19 cellular contexts compared by ENCODE assay signal in the genomic region with DNA sequence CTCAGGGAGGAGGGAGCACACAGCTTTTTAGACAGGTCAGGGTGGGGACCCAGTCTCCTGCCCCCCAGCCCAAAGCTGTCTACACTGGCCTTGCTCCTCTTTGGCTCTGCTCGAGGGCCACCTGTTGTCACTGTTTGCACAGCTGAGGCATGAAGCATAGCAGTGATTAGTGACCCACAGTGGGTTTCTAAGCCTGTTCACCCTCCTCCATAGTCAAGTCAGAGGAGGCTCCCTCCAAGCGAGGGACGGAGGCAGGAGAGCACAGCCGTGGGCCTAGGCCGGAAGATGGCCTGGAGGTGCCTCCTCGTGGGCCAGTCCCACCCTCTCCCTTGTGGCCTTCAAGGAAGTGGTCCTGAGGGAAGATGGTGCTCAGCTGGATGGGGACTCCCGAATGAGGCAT.
"Had no signal": no experiment of that assay in that cellular context is flagged by ENCODE, and none has a peak within 500 bp of the region (broad histone marks: within the 10 kb centered on the region; RNA-seq: fewer than 3 reads in every experiment).

No MANE protein-coding gene starts in this region.

- DNase-seq: activated CD4-positive, alpha-beta T cell treated with anti-CD3 and anti-CD28 coated beads, Interleukin-2, amount 10 ng/mL, durations not matched to agents 7 days and 5 days; activated CD4-positive, CD25-positive, alpha-beta regulatory T cell; activated CD8-positive, alpha-beta memory T cell treated with anti-CD3 and anti-CD28 coated beads for 24 hours; activated naive CD4-positive, alpha-beta T cell; activated naive CD8-positive, alpha-beta T cell treated with anti-CD3 and anti-CD28 coated beads, Interleukin-2, amount 10 ng/mL, durations not matched to agents 7 days and 5 days; central memory CD4-positive, alpha-beta T cell; foreskin fibroblast; immature natural killer cell; nucleus accumbens; stimulated activated CD4-positive, alpha-beta T cell treated with anti-CD3 and anti-CD28 coated beads, Interleukin-4, amount 100 ng/mL, for 4 hours; stimulated activated CD8-positive, alpha-beta memory T cell treated with anti-CD3 and anti-CD28 coated beads, Interleukin-4, amount 100 ng/mL, for 48 hours; stimulated activated naive CD8-positive, alpha-beta T cell treated with anti-CD3 and anti-CD28 coated beads, Interleukin-15, Interleukin-2, amounts not matched to agents 100 U/mL and 50 U/mL, for 24 hours; transverse colon had no signal

- H3K27me3 Mint-ChIP-seq: activated CD4-positive, alpha-beta T cell treated with anti-CD3 and anti-CD28 coated beads, Interleukin-2, amount 10 ng/mL, durations not matched to agents 7 days and 5 days; activated naive CD8-positive, alpha-beta T cell treated with anti-CD3 and anti-CD28 coated beads, Interleukin-2, amount 10 ng/mL, durations not matched to agents 7 days and 5 days had no signal

- H3K4me3 Mint-ChIP-seq: activated CD4-positive, alpha-beta T cell treated with anti-CD3 and anti-CD28 coated beads, Interleukin-2, amount 10 ng/mL, durations not matched to agents 7 days and 5 days; activated naive CD8-positive, alpha-beta T cell treated with anti-CD3 and anti-CD28 coated beads, Interleukin-2, amount 10 ng/mL, durations not matched to agents 7 days and 5 days; brain; immature natural killer cell; natural killer cell treated with Interleukin-12 subunit alpha and Interleukin-12 subunit beta and Interleukin-15 and Interleukin-18, amount 100 ng/mL, for 72 hours had no signal

- H3K4me3 ChIP-seq: coronary artery, smooth muscle cell, transverse colon had no signal

- H3K4me1 ChIP-seq: transverse colon had no signal

- ATAC-seq: natural killer cell treated with Interleukin-12 subunit alpha and Interleukin-12 subunit beta and Interleukin-15 and Interleukin-18, amount 100 ng/mL, for 72 hours; right cardiac atrium; stimulated activated naive CD8-positive, alpha-beta T cell treated with anti-CD3 and anti-CD28 coated beads, Interleukin-15, Interleukin-2, amounts not matched to agents 100 U/mL and 50 U/mL, for 24 hours had no signal

- H3K36me3 ChIP-seq: transverse colon had no signal

- H3K27ac ChIP-seq: coronary artery, transverse colon had no signal

- H3K27ac Mint-ChIP-seq: activated CD4-positive, alpha-beta T cell treated with anti-CD3 and anti-CD28 coated beads, Interleukin-2, amount 10 ng/mL, durations not matched to agents 7 days and 5 days; activated naive CD8-positive, alpha-beta T cell treated with anti-CD3 and anti-CD28 coated beads, Interleukin-2, amount 10 ng/mL, durations not matched to agents 7 days and 5 days; natural killer cell treated with Interleukin-12 subunit alpha and Interleukin-12 subunit beta and Interleukin-15 and Interleukin-18, amount 100 ng/mL, for 72 hours; progenitor cell of endocrine pancreas had no signal

- H3K4me1 Mint-ChIP-seq: activated CD4-positive, alpha-beta T cell treated with anti-CD3 and anti-CD28 coated beads, Interleukin-2, amount 10 ng/mL, durations not matched to agents 7 days and 5 days; activated naive CD8-positive, alpha-beta T cell treated with anti-CD3 and anti-CD28 coated beads, Interleukin-2, amount 10 ng/mL, durations not matched to agents 7 days and 5 days had no signal

- H3K36me3 Mint-ChIP-seq: activated naive CD8-positive, alpha-beta T cell treated with anti-CD3 and anti-CD28 coated beads, Interleukin-2, amount 10 ng/mL, durations not matched to agents 7 days and 5 days; brain; immature natural killer cell; natural killer cell treated with Interleukin-12 subunit alpha and Interleukin-12 subunit beta and Interleukin-15 and Interleukin-18, amount 100 ng/mL, for 72 hours had no signal

- H3K9me3 Mint-ChIP-seq: activated CD4-positive, alpha-beta T cell treated with anti-CD3 and anti-CD28 coated beads, Interleukin-2, amount 10 ng/mL, durations not matched to agents 7 days and 5 days; activated naive CD8-positive, alpha-beta T cell treated with anti-CD3 and anti-CD28 coated beads, Interleukin-2, amount 10 ng/mL, durations not matched to agents 7 days and 5 days; brain; immature natural killer cell; natural killer cell treated with Interleukin-12 subunit alpha and Interleukin-12 subunit beta and Interleukin-15 and Interleukin-18, amount 100 ng/mL, for 72 hours had no signal

- H3K9me3 ChIP-seq: transverse colon had no signal
